ENCODE assay signal across 8 cellular contexts in genomic region chr11:28332393-28332792, GRCh38.
A peak's percentile ranks its signal among the peaks of the same experiment; 100 is the strongest.
DNase-seq lines count a peak whose midpoint lies in the region; ATAC-seq, FAIRE-seq and TF ChIP-seq lines count a peak whose summit lies in the region.
"Not testable (repeated sequence)": the region's sequence is repeated elsewhere in the genome, so short reads cannot be mapped to it uniquely, and the experiment has no call there.

No MANE protein-coding gene starts in this region.

- not testable (repeated sequence) for H2BK20ac ChIP-seq in H1 (ENCODE audit: low read length)

- DNase-seq in ELF-1 (ENCODE audit: low read depth, low spot score) = peak; percentile 3
- DNase-seq in H54 (ENCODE audit: insufficient read length, low spot score); activated T-cell treated with anti-CD3 and anti-CD28 coated beads, Interleukin-2, amount 50 U/mL, for 72 hours; H1 (ENCODE audit: low read depth in 1 of 2, low spot score in 2 of 2); stimulated activated naive CD8-positive, alpha-beta T cell treated with anti-CD3 and anti-CD28 coated beads, Interleukin-15, amount 100 ng/mL, for 72 hours: not testable (repeated sequence)
- peak; percentile 8 for DNase-seq in RPMI7951 (ENCODE audit: low read depth)

- not testable (repeated sequence) for H3K4me1 Mint-ChIP-seq in activated T-cell treated with anti-CD3 and anti-CD28 coated beads, Interleukin-2, amount 50 U/mL, for 72 hours (ENCODE audit: low read depth); stimulated activated naive CD8-positive, alpha-beta T cell treated with anti-CD3 and anti-CD28 coated beads, Interleukin-15, amount 100 ng/mL, for 72 hours

- FAIRE-seq in H54 (lab: Jason Lieb, UNC) (peak; percentile 96), H1 (lab: Jason Lieb, UNC) (peak; percentile 39)

- not testable (repeated sequence) for H3K9ac ChIP-seq in H1 (replicated peaks in 1 of 4; ENCODE audit: extremely low read depth in 1 of 4, low read depth in 3 of 4, low read length in 3 of 4)

- WGBS in H1 (ENCODE audit: extremely low coverage in 1 of 2, insufficient coverage in 1 of 2, insufficient read length in 1 of 2, insufficient replicate concordance in 2 of 2, low coverage in 1 of 2, low lambda C conversion rate in 2 of 2, missing lambda C conversion rate in 1 of 2), 2 experiments = 94% methylated on average over 2 of the region's 4 CpGs; no CpG with 5 or more reads in 1 of the 2 experiments

- H4K20me1 ChIP-seq in H1 (replicated peaks in 1 of 2; ENCODE audit: control insufficient read depth in 1 of 2, insufficient read depth in 2 of 2, low read length in 2 of 2) = not testable (repeated sequence)

- not testable (repeated sequence) for H3K27me3 ChIP-seq in H1 (replicated peaks in 1 of 4; ENCODE audit: control insufficient read depth in 3 of 4, extremely low read depth in 1 of 4, insufficient read depth in 3 of 4, low read length in 3 of 4)

- not testable (repeated sequence) for H2AFZ ChIP-seq in H1 (ENCODE audit: low read length)

- not testable (repeated sequence) for TF ChIP-seq CTCF in H1 (IDR thresholded peaks at IDR 0.05; ENCODE audit: control extremely low read depth in 1 of 3, insufficient read depth in 1 of 3, low read depth in 1 of 3, low read length in 3 of 3)

- CTCF ChIA-PET in H1 (lab: Charles Lee; ENCODE audit: partially characterized antibody) = not testable (repeated sequence)

- H3K56ac ChIP-seq in H1 (replicated peaks; ENCODE audit: insufficient read length, low read depth, low read length) = not testable (repeated sequence)

- not testable (repeated sequence) for H3K14ac ChIP-seq in H1 (ENCODE audit: insufficient read length)

- peak; percentile 73 for ATAC-seq in GM18870 (IDR thresholded peaks at IDR 0.05; ENCODE audit: unreplicated experiment)
- ATAC-seq in HG03378 (IDR thresholded peaks at IDR 0.05; ENCODE audit: unreplicated experiment) = peak; percentile 81
- peak; percentile 77 to 87 for ATAC-seq in activated T-cell treated with anti-CD3 and anti-CD28 coated beads, Interleukin-2, amount 50 U/mL, for 72 hours (replicated peaks in 1 of 2)
- peak; percentile 81 for ATAC-seq in stimulated activated naive CD8-positive, alpha-beta T cell treated with anti-CD3 and anti-CD28 coated beads, Interleukin-15, amount 100 ng/mL, for 72 hours

- not testable (repeated sequence) for H3K4me3 Mint-ChIP-seq in activated T-cell treated with anti-CD3 and anti-CD28 coated beads, Interleukin-2, amount 50 U/mL, for 72 hours; stimulated activated naive CD8-positive, alpha-beta T cell treated with anti-CD3 and anti-CD28 coated beads, Interleukin-15, amount 100 ng/mL, for 72 hours

- TF ChIP-seq RAD21 in H1 (IDR thresholded peaks at IDR 0.05 in 1 of 2, conservative IDR thresholded peaks at IDR 0.05 in 1 of 2; ENCODE audit: low read depth in 2 of 2, low read length in 2 of 2) = not testable (repeated sequence)

- not testable (repeated sequence) for H3K23me2 ChIP-seq in H1 (ENCODE audit: low read depth, low read length)

- not testable (repeated sequence) for H3K4me3 ChIP-seq in H1 (ENCODE audit: extremely low read depth in 1 of 4, insufficient read depth in 2 of 4, low read depth in 3 of 4, low read length in 4 of 4)

- H3K27ac ChIP-seq in H1 (ENCODE audit: low read depth, low read length) = not testable (repeated sequence)

- H3K9me3 Mint-ChIP-seq in activated T-cell treated with anti-CD3 and anti-CD28 coated beads, Interleukin-2, amount 50 U/mL, for 72 hours; stimulated activated naive CD8-positive, alpha-beta T cell treated with anti-CD3 and anti-CD28 coated beads, Interleukin-15, amount 100 ng/mL, for 72 hours: not testable (repeated sequence)

- not testable (repeated sequence) for H3K4me2 ChIP-seq in H1 (ENCODE audit: insufficient read depth in 1 of 2, low read depth in 2 of 2, low read length in 2 of 2)

- not testable (repeated sequence) for TF ChIP-seq POLR2A in H54 (IDR thresholded peaks at IDR 0.05; ENCODE audit: low read depth, low read length); H1 (IDR thresholded peaks at IDR 0.05; ENCODE audit: control extremely low read depth in 1 of 2, low read depth in 2 of 2, low read length in 2 of 2)

- not testable (repeated sequence) for H3K4me1 ChIP-seq in H1 (replicated peaks in 1 of 4; ENCODE audit: control insufficient read depth in 3 of 4, insufficient read depth in 4 of 4, low read length in 3 of 4)

- H3K79me1 ChIP-seq in H1 (ENCODE audit: low read depth, low read length) = not testable (repeated sequence)

- not testable (repeated sequence) for H4K8ac ChIP-seq in H1 (ENCODE audit: extremely low read depth, insufficient read depth, low read length)

- not testable (repeated sequence) for H3K4ac ChIP-seq in H1 (replicated peaks; ENCODE audit: insufficient read length, low read depth, low read length)

- H2BK5ac ChIP-seq in H1 (ENCODE audit: low read depth, low read length) = not testable (repeated sequence)

- H2BK15ac ChIP-seq in H1 (ENCODE audit: low read length) = not testable (repeated sequence)

- POLR2A ChIA-PET in H1 (lab: Charles Lee; ENCODE audit: partially characterized antibody) = not testable (repeated sequence)

- H2AK5ac ChIP-seq in H1 (ENCODE audit: low read depth, low read length) = not testable (repeated sequence)

- not testable (repeated sequence) for H3K27ac Mint-ChIP-seq in activated T-cell treated with anti-CD3 and anti-CD28 coated beads, Interleukin-2, amount 50 U/mL, for 72 hours; stimulated activated naive CD8-positive, alpha-beta T cell treated with anti-CD3 and anti-CD28 coated beads, Interleukin-15, amount 100 ng/mL, for 72 hours

- not testable (repeated sequence) for H4K5ac ChIP-seq in H1 (ENCODE audit: insufficient read length, low read depth, low read length)

- not testable (repeated sequence) for H2BK120ac ChIP-seq in H1 (replicated peaks; ENCODE audit: low read depth, low read length)

- H3K9me3 ChIP-seq in H1 (ENCODE audit: insufficient read depth in 2 of 2, low read depth in 1 of 2, low read length in 1 of 2) = not testable (repeated sequence)

- not testable (repeated sequence) for H3K18ac ChIP-seq in H1 (ENCODE audit: extremely low read depth, low read length)

- not testable (repeated sequence) for H3K79me2 ChIP-seq in H1 (ENCODE audit: control insufficient read depth in 1 of 2, insufficient read depth in 2 of 2, low read length in 2 of 2)

- H3K36me3 ChIP-seq in H1 (ENCODE audit: control insufficient read depth in 2 of 4, insufficient read depth in 4 of 4, low read length in 3 of 4) = not testable (repeated sequence)

- TF ChIP-seq EP300 in H1 (IDR thresholded peaks at IDR 0.05; ENCODE audit: borderline replicate concordance in 1 of 2, low read depth in 2 of 2, low read length in 2 of 2) = not testable (repeated sequence)

- not testable (repeated sequence) for H4K91ac ChIP-seq in H1 (replicated peaks; ENCODE audit: insufficient read length, low read length)

- not testable (repeated sequence) for H3K36me3 Mint-ChIP-seq in activated T-cell treated with anti-CD3 and anti-CD28 coated beads, Interleukin-2, amount 50 U/mL, for 72 hours (ENCODE audit: insufficient read depth in 2 of 2)

- H3K27me3 Mint-ChIP-seq in activated T-cell treated with anti-CD3 and anti-CD28 coated beads, Interleukin-2, amount 50 U/mL, for 72 hours (ENCODE audit: low read depth); stimulated activated naive CD8-positive, alpha-beta T cell treated with anti-CD3 and anti-CD28 coated beads, Interleukin-15, amount 100 ng/mL, for 72 hours: not testable (repeated sequence)

- H3K23ac ChIP-seq in H1 (ENCODE audit: insufficient read length) = not testable (repeated sequence)

- H2BK12ac ChIP-seq in H1 (ENCODE audit: low read depth, low read length) = not testable (repeated sequence)
